In the genomic region with DNA sequence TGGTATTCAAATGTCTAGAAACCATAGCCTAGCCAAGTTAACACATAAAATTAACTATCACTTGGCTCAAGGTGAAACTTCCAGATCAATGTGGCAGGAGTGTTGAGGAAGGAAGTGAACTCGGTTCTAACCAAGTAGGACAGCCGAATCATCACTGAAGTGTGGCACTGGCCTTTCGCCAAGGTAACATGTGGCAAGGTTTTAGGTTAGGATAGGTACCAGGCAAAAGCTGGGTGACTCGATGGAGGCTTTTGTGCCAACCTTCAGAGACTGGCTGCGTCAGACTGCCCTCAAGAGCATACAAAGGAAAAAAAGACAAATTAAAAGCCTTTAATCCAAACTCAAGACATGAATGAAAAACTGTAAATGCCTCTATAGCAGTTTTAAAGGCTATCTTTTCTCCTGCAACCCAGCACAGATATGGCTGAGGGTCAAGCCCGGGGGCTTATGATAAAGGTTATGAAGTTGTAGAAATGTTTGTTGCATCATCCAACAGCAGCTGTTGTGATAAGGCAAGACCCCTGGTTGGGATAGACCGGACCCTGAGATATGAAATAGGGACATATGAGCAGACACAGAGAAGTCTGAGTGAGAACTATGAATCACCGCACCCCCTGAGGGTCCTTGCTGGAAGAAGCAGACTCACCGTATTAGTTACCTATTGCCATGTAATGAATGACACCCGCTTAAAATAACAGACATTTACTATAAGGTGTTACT, we compare ENCODE assay signal across 17 cellular contexts. TPM values are rescaled to one million over a fixed set of nuclear protein-coding genes. Genes with fewer than 3 reads are reported as not detected.
DNase-seq lines count a peak whose midpoint lies in the region; ATAC-seq and TF ChIP-seq lines count a peak whose summit lies in the region.
"Had no signal": no experiment of that assay in that cellular context is flagged by ENCODE, and none has a peak within 500 bp of the region (broad histone marks: within the 10 kb centered on the region; RNA-seq: fewer than 3 reads in every experiment).

No MANE protein-coding gene starts in this region.

- CTCF ChIA-PET in activated CD8-positive, alpha-beta T cell treated with anti-CD3 and anti-CD28 coated beads for 36 hours (lab: Charles Lee) = interaction anchor here (0.8 to 4.1 kb wide), 5 partner anchors 8 to 88 kb away, joined by 3 to 45 read pairs (median 23); a partner anchor contains a TSS

- H3K36me3 Mint-ChIP-seq in activated T-cell treated with anti-CD3 and anti-CD28 coated beads, Interleukin-2, amount 50 U/mL, for 24 hours (ENCODE audit: low read depth) = peaks cover 28% of the 10 kb centered on the region
- H3K36me3 Mint-ChIP-seq in activated CD8-positive, alpha-beta T cell treated with anti-CD3 and anti-CD28 coated beads for 36 hours (ENCODE audit: low read depth) = peaks cover 8% of the 10 kb centered on the region

- no peak for TF ChIP-seq POLR2A in spleen (IDR thresholded peaks at IDR 0.05)

- H3K27me3 Mint-ChIP-seq in activated T-cell treated with anti-CD3 and anti-CD28 coated beads, Interleukin-2, amount 50 U/mL, for 24 hours = no peaks in the 10 kb centered on the region
- no peaks in the 10 kb centered on the region for H3K27me3 Mint-ChIP-seq in activated CD8-positive, alpha-beta T cell treated with anti-CD3 and anti-CD28 coated beads for 36 hours

- ATAC-seq in activated CD8-positive, alpha-beta T cell treated with anti-CD3 and anti-CD28 coated beads for 36 hours = no peak
- ATAC-seq: left cardiac atrium had no signal

- H3K36me3 ChIP-seq in spleen = peaks cover 2 to 31% (median 7%) of the 10 kb centered on the region in 6 donors
- H3K36me3 ChIP-seq: ascending aorta, esophagus squamous epithelium, tibial artery had no signal

- peak overlapping the region in 5 of 8 donors; percentile 32 to 73 (median 34) for H3K27ac ChIP-seq in spleen
- H3K27ac ChIP-seq: ascending aorta, esophagus squamous epithelium, SK-N-MC, tibial artery had no signal

- peaks cover 11 to 55% (median 35%) of the 10 kb centered on the region in 6 donors for H3K4me1 ChIP-seq in spleen
- H3K4me1 ChIP-seq: ascending aorta had no signal

- intact Hi-C loops in activated CD8-positive, alpha-beta T cell treated with anti-CD3 and anti-CD28 coated beads for 36 hours (cut with micrococcal nuclease) = loop anchor here (2.0 to 5.0 kb wide), 2 partner anchors 13 to 39 kb away; a partner anchor contains a TSS
- intact Hi-C loops in spleen (cut with DNase I; ENCODE audit: low total_unique reads) = loop anchor here (5.0 kb wide), 1 partner anchor 34 kb away; no protein-coding TSS in a partner anchor

- no peak for TF ChIP-seq CTCF in activated CD8-positive, alpha-beta T cell treated with anti-CD3 and anti-CD28 coated beads for 36 hours (IDR thresholded peaks at IDR 0.05)
- no peak for TF ChIP-seq CTCF in spleen (IDR thresholded peaks at IDR 0.05 in 8 of 11, conservative IDR thresholded peaks at IDR 0.05 in 3 of 11)

- 63 to 73% (median 66%) methylated on average over 10 of the region's 10 CpGs for WGBS in spleen, 5 donors

- DNase-seq in activated T-cell treated with anti-CD3 and anti-CD28 coated beads, Interleukin-2, amount 50 U/mL, for 24 hours = no peak
- DNase-seq in activated T-cell treated with anti-CD3 and anti-CD28 coated beads, Interleukin-2, amount 50 U/mL, for 48 hours = no peak
- DNase-seq in activated CD8-positive, alpha-beta T cell treated with anti-CD3 and anti-CD28 coated beads for 36 hours = no peak
- DNase-seq in spleen = no peak
- DNase-seq in NCI-H748 (lab: John Stamatoyannopoulos, UW; ENCODE audit: unreplicated experiment) = no peak
- DNase-seq in NCI-H1436 treated with DMSO at 0.1 percent for 48 hours (lab: John Stamatoyannopoulos, UW) = no peak
- DNase-seq: Calu3, cortex of kidney, esophagus squamous epithelium, left cardiac atrium, NCI-H1092 treated with DMSO at 0.1 percent for 48 hours, NCI-H226, tibial artery had no signal

- no peak overlapping the region for H3K4me3 Mint-ChIP-seq in activated T-cell treated with anti-CD3 and anti-CD28 coated beads, Interleukin-2, amount 50 U/mL, for 24 hours
- H3K4me3 Mint-ChIP-seq in activated CD8-positive, alpha-beta T cell treated with anti-CD3 and anti-CD28 coated beads for 36 hours = no peak overlapping the region
- H3K4me3 Mint-ChIP-seq: GM23338 had no signal

- H3K4me3 ChIP-seq in spleen = no peak overlapping the region
- H3K4me3 ChIP-seq: ascending aorta, esophagus squamous epithelium, GM23338, SK-N-MC, tibial artery had no signal

- no peaks in the 10 kb centered on the region for H3K27me3 ChIP-seq in spleen (replicated peaks in 1 of 7)
- H3K27me3 ChIP-seq: ascending aorta had no signal

- peak overlapping the region; percentile 26 for H3K27ac Mint-ChIP-seq in activated T-cell treated with anti-CD3 and anti-CD28 coated beads, Interleukin-2, amount 50 U/mL, for 24 hours
- peak overlapping the region; percentile 84 for H3K27ac Mint-ChIP-seq in activated CD8-positive, alpha-beta T cell treated with anti-CD3 and anti-CD28 coated beads for 36 hours
- H3K27ac Mint-ChIP-seq: GM23338, progenitor cell of endocrine pancreas had no signal

- H3K4me1 Mint-ChIP-seq in activated T-cell treated with anti-CD3 and anti-CD28 coated beads, Interleukin-2, amount 50 U/mL, for 24 hours (ENCODE audit: low read depth) = peaks cover 40% of the 10 kb centered on the region
- peaks cover 36% of the 10 kb centered on the region for H3K4me1 Mint-ChIP-seq in activated CD8-positive, alpha-beta T cell treated with anti-CD3 and anti-CD28 coated beads for 36 hours (ENCODE audit: low read depth)

- POLR2A ChIA-PET in activated CD8-positive, alpha-beta T cell treated with anti-CD3 and anti-CD28 coated beads for 36 hours (lab: Charles Lee) = interaction anchor here (1.6 to 5.9 kb wide), 5 partner anchors 8 to 27 kb away, joined by 5 to 79 read pairs (median 18); a partner anchor contains a TSS

- H3K9me3 Mint-ChIP-seq in activated T-cell treated with anti-CD3 and anti-CD28 coated beads, Interleukin-2, amount 50 U/mL, for 24 hours = no peaks in the 10 kb centered on the region
- H3K9me3 Mint-ChIP-seq in activated CD8-positive, alpha-beta T cell treated with anti-CD3 and anti-CD28 coated beads for 36 hours = no peaks in the 10 kb centered on the region
- H3K9me3 Mint-ChIP-seq: GM23338 had no signal

- no peaks in the 10 kb centered on the region for H3K9me3 ChIP-seq in spleen
- H3K9me3 ChIP-seq: ascending aorta, esophagus squamous epithelium, tibial artery had no signal

RNA-seq across cellular contexts. Expression of a gene that starts 11.9 kb away (rescaled TPM):
- 100 to 1,000 TPM; 219 to 229 TPM for total RNA-seq in activated CD8-positive, alpha-beta T cell treated with anti-CD3 and anti-CD28 coated beads for 36 hours
- total RNA-seq in spleen = 100 to 1,000 TPM; 141 to 206 (median 169) TPM
- polyA plus RNA-seq in spleen = 100 to 1,000 TPM; 172 to 328 (median 204) TPM
- total RNA-seq: progenitor cell of endocrine pancreas had no signal

RNA-seq across cellular contexts. Expression of a gene that starts 12.4 kb away (rescaled TPM):
- 100 to 1,000 TPM; 210 to 211 TPM for total RNA-seq in activated CD8-positive, alpha-beta T cell treated with anti-CD3 and anti-CD28 coated beads for 36 hours
- total RNA-seq in spleen = 100 to 1,000 TPM; 108 to 172 (median 147) TPM
- 100 to 1,000 TPM in 2 of 3 donors, 10 to 100 TPM in 1; 98.5 to 154 (median 133) TPM for polyA plus RNA-seq in spleen

RNA-seq across cellular contexts. Expression of a gene that starts 22.0 kb away (rescaled TPM):
- 100 to 1,000 TPM; 370 to 371 TPM for total RNA-seq in activated CD8-positive, alpha-beta T cell treated with anti-CD3 and anti-CD28 coated beads for 36 hours
- total RNA-seq in spleen = 100 to 1,000 TPM; 109 to 156 (median 147) TPM
- 100 to 1,000 TPM; 248 to 288 (median 279) TPM for polyA plus RNA-seq in spleen

RNA-seq across cellular contexts. Expression of a gene that starts 27.3 kb away (rescaled TPM):
- total RNA-seq in activated CD8-positive, alpha-beta T cell treated with anti-CD3 and anti-CD28 coated beads for 36 hours = 100 to 1,000 TPM; 110 to 113 TPM
- total RNA-seq in spleen = 100 to 1,000 TPM in 1 of 7 donors, 10 to 100 TPM in 6; 33.0 to 106 (median 77.9) TPM
- polyA plus RNA-seq in spleen = 10 to 100 TPM; 26.4 to 40.9 (median 34.0) TPM

RNA-seq across cellular contexts. Expression of a gene that starts 49.1 kb away (rescaled TPM):
- 10 to 100 TPM; 10.2 to 11.6 TPM for total RNA-seq in activated CD8-positive, alpha-beta T cell treated with anti-CD3 and anti-CD28 coated beads for 36 hours
- total RNA-seq in spleen = 10 to 100 TPM; 30.7 to 50.7 (median 43.9) TPM
- polyA plus RNA-seq in spleen = 100 to 1,000 TPM; 112 to 179 (median 141) TPM
- total RNA-seq: ascending aorta, GM23338, progenitor cell of endocrine pancreas had no signal
- polyA plus RNA-seq: GM23338 had no signal
